13 cellular contexts compared by ENCODE assay signal in genomic region chr17:65857713-65858112, GRCh38.
"Had no signal": no experiment of that assay in that cellular context is flagged by ENCODE, and none has a peak within 500 bp of the region (broad histone marks: within the 10 kb centered on the region; RNA-seq: fewer than 3 reads in every experiment).

No MANE protein-coding gene starts in this region.

- H3K27me3 ChIP-seq: heart left ventricle, right atrium auricular region, sigmoid colon had no signal

- H3K4me1 ChIP-seq: heart left ventricle, right atrium auricular region, sigmoid colon had no signal

- DNase-seq: effector memory CD4-positive, alpha-beta T cell; heart left ventricle; hippocampal formation; mesendoderm; naive thymus-derived CD4-positive, alpha-beta T cell; nephron progenitor cell; sigmoid colon; stimulated activated CD4-positive, alpha-beta T cell treated with anti-CD3 and anti-CD28 coated beads, Interleukin-2, amount 100 ng/mL, for 24 hours; stimulated activated CD4-positive, alpha-beta T cell treated with anti-CD3 and anti-CD28 coated beads, Interleukin-4, amount 100 ng/mL, for 4 hours; stimulated activated naive B cell treated with anti-CD40 and anti-IgM and Interleukin-4, amounts not matched to agents 10 μg/mL and 1 μg/mL and 100 μg/mL, for 72 hours; trophoblast cell had no signal

- H3K4me1 Mint-ChIP-seq: nephron progenitor cell; stimulated activated naive B cell treated with anti-CD40 and anti-IgM and Interleukin-4, amounts not matched to agents 10 μg/mL and 1 μg/mL and 100 μg/mL, for 72 hours had no signal

- H3K9me3 Mint-ChIP-seq: naive thymus-derived CD4-positive, alpha-beta T cell; nephron progenitor cell; stimulated activated naive B cell treated with anti-CD40 and anti-IgM and Interleukin-4, amounts not matched to agents 10 μg/mL and 1 μg/mL and 100 μg/mL, for 72 hours had no signal

- H3K36me3 ChIP-seq: heart left ventricle, right atrium auricular region, sigmoid colon had no signal

- H3K4me3 ChIP-seq: heart left ventricle, right atrium auricular region, sigmoid colon, skin epidermis had no signal

- H3K36me3 Mint-ChIP-seq: naive thymus-derived CD4-positive, alpha-beta T cell; stimulated activated naive B cell treated with anti-CD40 and anti-IgM and Interleukin-4, amounts not matched to agents 10 μg/mL and 1 μg/mL and 100 μg/mL, for 72 hours had no signal

- H3K27ac Mint-ChIP-seq: naive thymus-derived CD4-positive, alpha-beta T cell; nephron progenitor cell; stimulated activated naive B cell treated with anti-CD40 and anti-IgM and Interleukin-4, amounts not matched to agents 10 μg/mL and 1 μg/mL and 100 μg/mL, for 72 hours had no signal

- H3K27ac ChIP-seq: heart left ventricle, right atrium auricular region, sigmoid colon had no signal

- H3K4me3 Mint-ChIP-seq: naive thymus-derived CD4-positive, alpha-beta T cell; nephron progenitor cell; stimulated activated naive B cell treated with anti-CD40 and anti-IgM and Interleukin-4, amounts not matched to agents 10 μg/mL and 1 μg/mL and 100 μg/mL, for 72 hours had no signal

- H3K9me3 ChIP-seq: heart left ventricle, right atrium auricular region, sigmoid colon had no signal
